ENCODE assay signal across 9 cellular contexts in genomic region chr19:16447015-16447384, GRCh38. TPM values are rescaled to one million over a fixed set of nuclear protein-coding genes. Genes with fewer than 3 reads are reported as not detected.
A peak's percentile ranks its signal among the peaks of the same experiment; 100 is the strongest.
DNase-seq lines count a peak whose midpoint lies in the region; ATAC-seq, FAIRE-seq and TF ChIP-seq lines count a peak whose summit lies in the region.
"Had no signal": no experiment of that assay in that cellular context is flagged by ENCODE, and none has a peak within 500 bp of the region (broad histone marks: within the 10 kb centered on the region; RNA-seq: fewer than 3 reads in every experiment).

No MANE protein-coding gene starts in this region.

- H3K27me3 ChIP-seq in cardiac muscle cell, result no peaks in the 10 kb centered on the region
- no peaks in the 10 kb centered on the region for H3K27me3 ChIP-seq in MG63

- H3K36me3 ChIP-seq in cardiac muscle cell, result no peaks in the 10 kb centered on the region
- H3K36me3 ChIP-seq in MG63, result peaks cover 16% of the 10 kb centered on the region

- TF ChIP-seq CTCF in cardiac muscle cell (IDR thresholded peaks at IDR 0.05; ENCODE audit: low read depth, low read length), result no peak

- no peak overlapping the region for H3K4me3 ChIP-seq in cardiac muscle cell
- no peak overlapping the region for H3K4me3 ChIP-seq in MG63

- H3K9me3 ChIP-seq in cardiac muscle cell (ENCODE audit: low read depth), result no peaks in the 10 kb centered on the region
- no peaks in the 10 kb centered on the region for H3K9me3 ChIP-seq in MG63

- DNase-seq in GM12892 (ENCODE audit: insufficient read length), result no peak
- peak; percentile 77 to 80 for DNase-seq in Kasumi-1 (lab: John Stamatoyannopoulos, UW)
- peak; percentile 5 for DNase-seq in activated T-helper 9 cell treated with anti-CD3 and anti-CD28 coated beads, Interleukin-2, amount 50 U/mL, for 16 hours (ENCODE audit: low read depth)
- DNase-seq in cardiac muscle cell (ENCODE audit: low read depth in 1 of 2, low spot score in 1 of 2), result peak; percentile 73 to 96
- DNase-seq in smooth muscle cell of the brain vasculature (ENCODE audit: low read depth, low spot score), result peak; percentile 67
- no peak for DNase-seq in MG63
- no peak for DNase-seq in NCI-H2029 (lab: John Stamatoyannopoulos, UW)

- FAIRE-seq in GM12892 (lab: Jason Lieb, UNC), result peak; percentile 80

- ATAC-seq in GM19397 (IDR thresholded peaks at IDR 0.05; ENCODE audit: unreplicated experiment), result no peak

- H3K27ac ChIP-seq in cardiac muscle cell, result peak overlapping the region; percentile 76

- no peak for TF ChIP-seq POLR2A in GM12892 (IDR thresholded peaks at IDR 0.05; ENCODE audit: low read depth, low read length)

- H3K4me1 ChIP-seq in cardiac muscle cell (ENCODE audit: low read depth), result peaks cover 41% of the 10 kb centered on the region

RNA-seq across cellular contexts. Expression of gene EPS15L1, which starts 24.8 kb away (rescaled TPM):
- polyA plus RNA-seq in GM12892 (2012; ENCODE audit: missing spikeins), result 24.6 TPM
- 22.4 and 37.8 TPM in 2 replicates for total RNA-seq in cardiac muscle cell
- 38.8 and 42.6 TPM in 2 replicates for polyA plus RNA-seq in cardiac muscle cell
- total RNA-seq in MG63 (2014; rRNA removed; shearing (Covaris generic); ENCODE audit: low replicate concordance), result 14.7 and 23.1 TPM in 2 replicates

RNA-seq across cellular contexts. Expression of gene CALR3, which starts 49.0 kb away (rescaled TPM):
- polyA plus RNA-seq in GM12892 (2012; ENCODE audit: missing spikeins), result not detected
- total RNA-seq in cardiac muscle cell, result not detected in 2 replicates
- polyA plus RNA-seq in cardiac muscle cell, result not detected in 2 replicates
- total RNA-seq in MG63 (2014; rRNA removed; shearing (Covaris generic); ENCODE audit: low replicate concordance), result not detected in 2 replicates
- total RNA-seq: T-helper 2 cell treated with Interferon-gamma antibody and Interleukin-4, amounts not matched to agents 100 ng/mL and 5 ng/mL, for 36 hours had no signal

RNA-seq across cellular contexts. Expression of gene C19orf44, which starts 49.2 kb away (rescaled TPM):
- 2.4 TPM for polyA plus RNA-seq in GM12892 (2012; ENCODE audit: missing spikeins)
- 5.8 and 9.2 TPM in 2 replicates for total RNA-seq in cardiac muscle cell
- polyA plus RNA-seq in cardiac muscle cell, result 5.1 and 7.6 TPM in 2 replicates
- total RNA-seq in MG63 (2014; rRNA removed; shearing (Covaris generic); ENCODE audit: low replicate concordance), result 9.8 and 21.4 TPM in 2 replicates

Comparison
In these comparisons a context has a peak if more than half of its experiments do, and no peak if none do; other contexts are left out.
1. DNase-seq: peak in Kasumi-1 (2 of 2), activated T-helper 9 cell treated with anti-CD3 and anti-CD28 coated beads, Interleukin-2, amount 50 U/mL, for 16 hours (single experiment), cardiac muscle cell (2 of 2) and smooth muscle cell of the brain vasculature (single experiment); none in GM12892 (single experiment), MG63 (single experiment) and NCI-H2029 (single experiment).